29 cellular contexts compared by ENCODE assay signal in genomic region chr16:4021916-4022315, GRCh38.
"Had no signal": no experiment of that assay in that cellular context is flagged by ENCODE, and none has a peak within 500 bp of the region (broad histone marks: within the 10 kb centered on the region; RNA-seq: fewer than 3 reads in every experiment).

No MANE protein-coding gene starts in this region.

- H3K9me3 ChIP-seq: ascending aorta, gastrocnemius medialis, neutrophil, thoracic aorta, upper lobe of left lung, vagina had no signal

- H3K4me3 Mint-ChIP-seq: activated CD4-positive, alpha-beta memory T cell treated with anti-CD3 and anti-CD28 coated beads, Interleukin-2, amount 10 ng/mL, durations not matched to agents 7 days and 5 days; activated CD4-positive, alpha-beta T cell treated with anti-CD3 and anti-CD28 coated beads, Interleukin-2, amount 10 ng/mL, durations not matched to agents 7 days and 5 days; activated naive CD4-positive, alpha-beta T cell treated with anti-CD3 and anti-CD28 coated beads, Interleukin-2, amount 10 ng/mL, durations not matched to agents 7 days and 5 days; activated naive CD8-positive, alpha-beta T cell treated with anti-CD3 and anti-CD28 coated beads, Interleukin-2, amount 10 ng/mL, durations not matched to agents 7 days and 5 days; activated T-cell treated with anti-CD3 and anti-CD28 coated beads, Interleukin-2, amount 50 U/mL, for 24 hours; mesothelial cell of epicardium; naive thymus-derived CD4-positive, alpha-beta T cell; T-helper 17 cell had no signal

- DNase-seq: activated CD4-positive, alpha-beta memory T cell treated with anti-CD3 and anti-CD28 coated beads, Interleukin-2, amount 10 ng/mL, durations not matched to agents 7 days and 5 days; activated CD4-positive, alpha-beta T cell treated with anti-CD3 and anti-CD28 coated beads for 1 hour; activated CD4-positive, alpha-beta T cell treated with anti-CD3 and anti-CD28 coated beads, Interleukin-2, amount 10 ng/mL, durations not matched to agents 7 days and 5 days; activated CD8-positive, alpha-beta memory T cell treated with anti-CD3 and anti-CD28 coated beads, Interleukin-2, amount 50 U/mL, for 48 hours; activated gamma-delta T cell; activated naive CD4-positive, alpha-beta T cell treated with anti-CD3 and anti-CD28 coated beads, Interleukin-2, amount 10 ng/mL, durations not matched to agents 7 days and 5 days; activated naive CD8-positive, alpha-beta T cell treated with anti-CD3 and anti-CD28 coated beads, Interleukin-2, amount 10 ng/mL, durations not matched to agents 7 days and 5 days; activated T-cell treated with anti-CD3 and anti-CD28 coated beads, Interleukin-2, amount 50 U/mL, for 24 hours; brain microvascular endothelial cell; cortex of kidney; effector memory CD8-positive, alpha-beta T cell; erythroblast; gastrocnemius medialis; glutamatergic neuron; islet precursor cell; left cardiac atrium; naive thymus-derived CD4-positive, alpha-beta T cell; stimulated activated CD4-positive, alpha-beta T cell treated with anti-CD3 and anti-CD28 coated beads, Interleukin-15, amount 100 ng/mL, for 24 hours; stimulated activated CD4-positive, alpha-beta T cell treated with anti-CD3 and anti-CD28 coated beads, Interleukin-2, amount 100 ng/mL, for 24 hours; stimulated activated naive CD8-positive, alpha-beta T cell treated with anti-CD3 and anti-CD28 coated beads, Interleukin-15, Interleukin-2, amounts not matched to agents 100 U/mL and 50 U/mL, for 24 hours; T-helper 17 cell; T1000; upper lobe of left lung had no signal

- H3K27me3 ChIP-seq: ascending aorta, brain microvascular endothelial cell, gastrocnemius medialis, neutrophil, upper lobe of left lung, vagina had no signal

- H3K36me3 Mint-ChIP-seq: activated naive CD4-positive, alpha-beta T cell treated with anti-CD3 and anti-CD28 coated beads, Interleukin-2, amount 10 ng/mL, durations not matched to agents 7 days and 5 days; activated naive CD8-positive, alpha-beta T cell treated with anti-CD3 and anti-CD28 coated beads, Interleukin-2, amount 10 ng/mL, durations not matched to agents 7 days and 5 days; mesothelial cell of epicardium had no signal

- H3K27ac ChIP-seq: brain microvascular endothelial cell, neutrophil, vagina had no signal

- H3K9me3 Mint-ChIP-seq: activated CD4-positive, alpha-beta memory T cell treated with anti-CD3 and anti-CD28 coated beads, Interleukin-2, amount 10 ng/mL, durations not matched to agents 7 days and 5 days; activated CD4-positive, alpha-beta T cell treated with anti-CD3 and anti-CD28 coated beads, Interleukin-2, amount 10 ng/mL, durations not matched to agents 7 days and 5 days; activated naive CD4-positive, alpha-beta T cell treated with anti-CD3 and anti-CD28 coated beads, Interleukin-2, amount 10 ng/mL, durations not matched to agents 7 days and 5 days; activated naive CD8-positive, alpha-beta T cell treated with anti-CD3 and anti-CD28 coated beads, Interleukin-2, amount 10 ng/mL, durations not matched to agents 7 days and 5 days; activated T-cell treated with anti-CD3 and anti-CD28 coated beads, Interleukin-2, amount 50 U/mL, for 24 hours; effector memory CD8-positive, alpha-beta T cell; naive thymus-derived CD4-positive, alpha-beta T cell had no signal

- H3K27ac Mint-ChIP-seq: activated CD4-positive, alpha-beta memory T cell treated with anti-CD3 and anti-CD28 coated beads, Interleukin-2, amount 10 ng/mL, durations not matched to agents 7 days and 5 days; activated CD4-positive, alpha-beta T cell treated with anti-CD3 and anti-CD28 coated beads, Interleukin-2, amount 10 ng/mL, durations not matched to agents 7 days and 5 days; activated naive CD4-positive, alpha-beta T cell treated with anti-CD3 and anti-CD28 coated beads, Interleukin-2, amount 10 ng/mL, durations not matched to agents 7 days and 5 days; activated naive CD8-positive, alpha-beta T cell treated with anti-CD3 and anti-CD28 coated beads, Interleukin-2, amount 10 ng/mL, durations not matched to agents 7 days and 5 days; activated T-cell treated with anti-CD3 and anti-CD28 coated beads, Interleukin-2, amount 50 U/mL, for 24 hours; mesothelial cell of epicardium; naive thymus-derived CD4-positive, alpha-beta T cell; progenitor cell of endocrine pancreas had no signal

- H3K36me3 ChIP-seq: brain microvascular endothelial cell, gastrocnemius medialis, neutrophil, thoracic aorta, upper lobe of left lung, vagina had no signal

- ATAC-seq: effector memory CD8-positive, alpha-beta T cell; left cardiac atrium; naive thymus-derived CD4-positive, alpha-beta T cell; stimulated activated naive CD8-positive, alpha-beta T cell treated with anti-CD3 and anti-CD28 coated beads, Interleukin-15, Interleukin-2, amounts not matched to agents 100 U/mL and 50 U/mL, for 24 hours; T-helper 17 cell had no signal

- H3K4me3 ChIP-seq: ascending aorta, gastrocnemius medialis, thoracic aorta, upper lobe of left lung, vagina had no signal

- H3K27me3 Mint-ChIP-seq: activated CD4-positive, alpha-beta memory T cell treated with anti-CD3 and anti-CD28 coated beads, Interleukin-2, amount 10 ng/mL, durations not matched to agents 7 days and 5 days; activated CD4-positive, alpha-beta T cell treated with anti-CD3 and anti-CD28 coated beads, Interleukin-2, amount 10 ng/mL, durations not matched to agents 7 days and 5 days; activated naive CD4-positive, alpha-beta T cell treated with anti-CD3 and anti-CD28 coated beads, Interleukin-2, amount 10 ng/mL, durations not matched to agents 7 days and 5 days; activated naive CD8-positive, alpha-beta T cell treated with anti-CD3 and anti-CD28 coated beads, Interleukin-2, amount 10 ng/mL, durations not matched to agents 7 days and 5 days; activated T-cell treated with anti-CD3 and anti-CD28 coated beads, Interleukin-2, amount 50 U/mL, for 24 hours; effector memory CD8-positive, alpha-beta T cell; naive thymus-derived CD4-positive, alpha-beta T cell; T-helper 17 cell had no signal
